ENCODE assay signal across 11 cellular contexts in the genomic region with DNA sequence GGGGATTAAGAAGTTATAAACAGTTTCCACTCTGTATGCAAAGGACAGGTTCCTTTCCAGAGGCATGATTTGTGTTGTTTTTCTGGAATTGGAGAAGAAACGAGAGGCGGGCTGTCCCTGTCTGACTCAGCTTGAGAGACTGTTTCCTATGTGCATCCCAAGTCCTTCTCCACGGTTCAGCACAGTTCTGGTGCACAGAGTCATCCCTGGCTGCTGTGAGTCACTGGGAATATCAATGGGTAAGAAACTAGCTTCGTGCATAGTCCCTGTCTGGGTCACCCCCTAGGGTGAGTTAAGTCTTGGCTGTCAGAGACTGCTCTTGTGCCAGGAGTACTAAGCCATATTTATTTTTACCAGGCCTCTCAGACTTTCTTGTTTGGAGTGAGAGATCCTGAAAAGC. TPM values are rescaled to one million over a fixed set of nuclear protein-coding genes. Genes with fewer than 3 reads are reported as not detected.
DNase-seq lines count a peak whose midpoint lies in the region; ATAC-seq, FAIRE-seq and TF ChIP-seq lines count a peak whose summit lies in the region.
"Had no signal": no experiment of that assay in that cellular context is flagged by ENCODE, and none has a peak within 500 bp of the region (broad histone marks: within the 10 kb centered on the region; RNA-seq: fewer than 3 reads in every experiment).

No MANE protein-coding gene starts in this region.

- no peak overlapping the region for H3K4me3 ChIP-seq in breast epithelium
- H3K4me3 ChIP-seq in keratinocyte (ENCODE audit: control insufficient read depth in 2 of 3, extremely low read depth in 1 of 3, insufficient read depth in 2 of 3, low read depth in 1 of 3, low read length in 3 of 3) = no peak overlapping the region
- no peak overlapping the region for H3K4me3 ChIP-seq in stomach
- H3K4me3 ChIP-seq: tibial nerve had no signal

- intact Hi-C loops in breast epithelium (cut with DNase I; ENCODE audit: low total_unique reads) (no loop called here), stomach (cut with DNase I; ENCODE audit: low total_unique reads) (no loop called here)

- H3K36me3 ChIP-seq in breast epithelium (no peaks in the 10 kb centered on the region), keratinocyte (ENCODE audit: control insufficient read depth in 2 of 2, extremely low read depth in 1 of 2, insufficient read depth in 2 of 2, low read length in 2 of 2) (no peaks in the 10 kb centered on the region), stomach (no peaks in the 10 kb centered on the region)
- H3K36me3 ChIP-seq: tibial nerve had no signal

- WGBS in stomach, 5 donors = 42 to 64% (median 64%) methylated on average over 4 of the region's 4 CpGs

- no peak for ATAC-seq in stimulated activated effector memory CD8-positive, alpha-beta T cell treated with anti-CD3 and anti-CD28 coated beads, Interleukin-12 subunit alpha, Interleukin-12 subunit beta, amount 100 ng/mL, for 72 hours
- no peak for ATAC-seq in stimulated activated naive B cell treated with anti-CD40 and anti-IgM and Interleukin-4, amounts not matched to agents 10 μg/mL and 1 μg/mL and 100 μg/mL, for 72 hours (replicated peaks)

- H3K9me3 ChIP-seq in breast epithelium (no peaks in the 10 kb centered on the region), keratinocyte (ENCODE audit: control insufficient read depth, low read depth, low read length) (no peaks in the 10 kb centered on the region), stomach (no peaks in the 10 kb centered on the region)
- H3K9me3 ChIP-seq: tibial nerve had no signal

- H3K79me2 ChIP-seq in keratinocyte (ENCODE audit: control insufficient read depth, insufficient read depth, low read length) = no peaks in the 10 kb centered on the region

- H3K9me1 ChIP-seq in keratinocyte (ENCODE audit: control insufficient read depth, extremely low read depth, insufficient read depth, low read length) = no peaks in the 10 kb centered on the region

- H3K4me1 ChIP-seq in breast epithelium = no peaks in the 10 kb centered on the region
- peaks cover 33% of the 10 kb centered on the region for H3K4me1 ChIP-seq in keratinocyte (ENCODE audit: control insufficient read depth, extremely low read depth, insufficient read depth, low read length)
- peaks cover 22 to 50% (median 39%) of the 10 kb centered on the region in 4 donors for H3K4me1 ChIP-seq in stomach

- no peak for TF ChIP-seq CTCF in breast epithelium (IDR thresholded peaks at IDR 0.05)
- TF ChIP-seq CTCF in keratinocyte (optimal IDR thresholded peaks at IDR 0.05 in 1 of 3, IDR thresholded peaks at IDR 0.05 in 1 of 3, conservative IDR thresholded peaks at IDR 0.05 in 1 of 3; ENCODE audit: extremely low read depth in 1 of 3, insufficient read depth in 2 of 3, low read length in 3 of 3) = no peak
- no peak for TF ChIP-seq CTCF in stomach (IDR thresholded peaks at IDR 0.05)

- H3K27ac Mint-ChIP-seq in stimulated activated effector memory CD8-positive, alpha-beta T cell treated with anti-CD3 and anti-CD28 coated beads, Interleukin-12 subunit alpha, Interleukin-12 subunit beta, amount 100 ng/mL, for 72 hours = no peak overlapping the region
- H3K27ac Mint-ChIP-seq in stimulated activated naive B cell treated with anti-CD40 and anti-IgM and Interleukin-4, amounts not matched to agents 10 μg/mL and 1 μg/mL and 100 μg/mL, for 72 hours = no peak overlapping the region
- H3K27ac Mint-ChIP-seq: dendritic cell treated with granulocyte-macrophage colony-stimulating factor and Interleukin-4, amounts not matched to agents 40 ng/mL and 50 ng/mL, for 4 days had no signal

- FAIRE-seq in H54 (lab: Jason Lieb, UNC) (peak; percentile 97), keratinocyte (lab: Jason Lieb, UNC) (peak; percentile 91)

- H3K9me3 Mint-ChIP-seq in stimulated activated effector memory CD8-positive, alpha-beta T cell treated with anti-CD3 and anti-CD28 coated beads, Interleukin-12 subunit alpha, Interleukin-12 subunit beta, amount 100 ng/mL, for 72 hours = no peaks in the 10 kb centered on the region
- no peaks in the 10 kb centered on the region for H3K9me3 Mint-ChIP-seq in stimulated activated naive B cell treated with anti-CD40 and anti-IgM and Interleukin-4, amounts not matched to agents 10 μg/mL and 1 μg/mL and 100 μg/mL, for 72 hours
- H3K9me3 Mint-ChIP-seq: dendritic cell treated with granulocyte-macrophage colony-stimulating factor and Interleukin-4, amounts not matched to agents 40 ng/mL and 50 ng/mL, for 4 days had no signal

- H3K27me3 ChIP-seq in breast epithelium = no peaks in the 10 kb centered on the region
- no peaks in the 10 kb centered on the region for H3K27me3 ChIP-seq in keratinocyte (ENCODE audit: control insufficient read depth, extremely low read depth, insufficient read depth, low read length)
- peaks cover 0 to 38% (median 8%) of the 10 kb centered on the region in 3 donors for H3K27me3 ChIP-seq in stomach

- no peak overlapping the region for H3K4me3 Mint-ChIP-seq in stimulated activated effector memory CD8-positive, alpha-beta T cell treated with anti-CD3 and anti-CD28 coated beads, Interleukin-12 subunit alpha, Interleukin-12 subunit beta, amount 100 ng/mL, for 72 hours
- H3K4me3 Mint-ChIP-seq in stimulated activated naive B cell treated with anti-CD40 and anti-IgM and Interleukin-4, amounts not matched to agents 10 μg/mL and 1 μg/mL and 100 μg/mL, for 72 hours = no peak overlapping the region
- H3K4me3 Mint-ChIP-seq: dendritic cell treated with granulocyte-macrophage colony-stimulating factor and Interleukin-4, amounts not matched to agents 40 ng/mL and 50 ng/mL, for 4 days had no signal

- DNase-seq in H54 (ENCODE audit: insufficient read length, low spot score) (peak; percentile 99), breast epithelium (ENCODE audit: low spot score in 2 of 2) (no peak), keratinocyte (ENCODE audit: low read depth, low spot score) (peak; percentile 71), stomach (no peak), SW480 (ENCODE audit: low spot score) (no peak)
- no peak for DNase-seq in stimulated activated CD8-positive, alpha-beta memory T cell treated with anti-CD3 and anti-CD28 coated beads, Interleukin-4, amount 100 ng/mL, for 48 hours
- no peak for DNase-seq in stimulated activated effector memory CD8-positive, alpha-beta T cell treated with anti-CD3 and anti-CD28 coated beads, Interleukin-12 subunit alpha, Interleukin-12 subunit beta, amount 100 ng/mL, for 72 hours (ENCODE audit: low spot score in 2 of 2)
- no peak for DNase-seq in stimulated activated naive B cell treated with anti-CD40 and anti-IgM and Interleukin-4, amounts not matched to agents 10 μg/mL and 1 μg/mL and 100 μg/mL, for 72 hours
- DNase-seq: activated CD4-positive, CD25-positive, alpha-beta regulatory T cell had no signal

- H3K4me1 Mint-ChIP-seq in stimulated activated effector memory CD8-positive, alpha-beta T cell treated with anti-CD3 and anti-CD28 coated beads, Interleukin-12 subunit alpha, Interleukin-12 subunit beta, amount 100 ng/mL, for 72 hours = peaks cover 25% of the 10 kb centered on the region
- H3K4me1 Mint-ChIP-seq in stimulated activated naive B cell treated with anti-CD40 and anti-IgM and Interleukin-4, amounts not matched to agents 10 μg/mL and 1 μg/mL and 100 μg/mL, for 72 hours = peaks cover 21 to 36% of the 10 kb centered on the region in 2 donors

- H2AFZ ChIP-seq in keratinocyte (ENCODE audit: control insufficient read depth, low read length) = no peak overlapping the region

- dilution Hi-C loops in keratinocyte (cut with MboI; ENCODE audit: extremely low pct_ligation_motif_present, low sequenced_read_pairs) = no loop called here

- TF ChIP-seq POLR2A in H54 (IDR thresholded peaks at IDR 0.05; ENCODE audit: low read depth, low read length) = no peak
- TF ChIP-seq POLR2A in breast epithelium (IDR thresholded peaks at IDR 0.05) = no peak
- TF ChIP-seq POLR2A in stomach (IDR thresholded peaks at IDR 0.05) = no peak

- H3K27me3 Mint-ChIP-seq in stimulated activated naive B cell treated with anti-CD40 and anti-IgM and Interleukin-4, amounts not matched to agents 10 μg/mL and 1 μg/mL and 100 μg/mL, for 72 hours = peaks cover 26 to 37% of the 10 kb centered on the region in 2 donors

- no peaks in the 10 kb centered on the region for H4K20me1 ChIP-seq in keratinocyte (ENCODE audit: control insufficient read depth, extremely low read depth, insufficient read depth, low read length)

- no peak overlapping the region for H3K4me2 ChIP-seq in keratinocyte (ENCODE audit: control insufficient read depth, extremely low read depth, insufficient read depth, low read depth, low read length)

- no peak for TF ChIP-seq EP300 in stomach (IDR thresholded peaks at IDR 0.05)

- H3K27ac ChIP-seq in breast epithelium (peak overlapping the region; percentile 46 to 48), keratinocyte (ENCODE audit: control insufficient read depth, insufficient read depth, low read length) (peak overlapping the region; percentile 32), stomach (peak overlapping the region in 4 of 5 donors; percentile 45 to 81 (median 74))

- no peaks in the 10 kb centered on the region for H3K36me3 Mint-ChIP-seq in stimulated activated effector memory CD8-positive, alpha-beta T cell treated with anti-CD3 and anti-CD28 coated beads, Interleukin-12 subunit alpha, Interleukin-12 subunit beta, amount 100 ng/mL, for 72 hours
- H3K36me3 Mint-ChIP-seq in stimulated activated naive B cell treated with anti-CD40 and anti-IgM and Interleukin-4, amounts not matched to agents 10 μg/mL and 1 μg/mL and 100 μg/mL, for 72 hours = no peaks in the 10 kb centered on the region

- no peak overlapping the region for H3K9ac ChIP-seq in keratinocyte (ENCODE audit: control insufficient read depth, extremely low read depth, insufficient read depth, low read length)

RNA-seq across cellular contexts. Expression of gene LRP4, which starts 2.4 kb away (rescaled TPM):
- 1 to 10 TPM; 5.2 to 7.5 (median 6.4) TPM for total RNA-seq in breast epithelium
- polyA plus RNA-seq in keratinocyte = 2.3 to 5.2 TPM (median 3.4 TPM) in 3 replicates
- 3.4 TPM for polyA plus RNA-seq in keratinocyte (2011; ENCODE audit: low read depth)
- 1.6 and 1.8 TPM in 2 replicates for polyA plus RNA-seq in keratinocyte (2011; cell fraction: cytosol; rRNA removed)
- 12.4 and 13.2 TPM in 2 replicates for polyA plus RNA-seq in keratinocyte (2011; cell fraction: nucleus; rRNA removed)
- polyA plus RNA-seq in keratinocyte (2012; ENCODE audit: low replicate concordance) = 4.5 and 5.6 TPM in 2 replicates
- 9.4 to 19.5 TPM (median 12.3 TPM) in 3 replicates for polyA minus RNA-seq in keratinocyte
- polyA minus RNA-seq in keratinocyte (2011; cell fraction: cytosol; rRNA and poly(A)+ RNA removed) = 11.3 TPM
- polyA minus RNA-seq in keratinocyte (2011; cell fraction: nucleus; rRNA and poly(A)+ RNA removed) = 11.1 and 16.4 TPM in 2 replicates
- total RNA-seq in stomach = 10 to 100 TPM in 4 of 5 donors, 1 to 10 TPM in 1; 2.0 to 29.2 (median 16.5) TPM
- polyA plus RNA-seq in stomach = 1 to 10 TPM; 2.1 to 3.1 (median 2.9) TPM

RNA-seq across cellular contexts. Expression of gene CSTPP1, which starts 15.9 kb away (rescaled TPM):
- total RNA-seq in breast epithelium = 10 to 100 TPM; 13.4 to 43.6 (median 30.5) TPM
- polyA plus RNA-seq in keratinocyte = 17.8 to 33.4 TPM (median 20.0 TPM) in 3 replicates
- 2.8 TPM for polyA plus RNA-seq in keratinocyte (2011; ENCODE audit: low read depth)
- 21.5 and 28.0 TPM in 2 replicates for polyA plus RNA-seq in keratinocyte (2011; cell fraction: cytosol; rRNA removed)
- 28.5 and 32.7 TPM in 2 replicates for polyA plus RNA-seq in keratinocyte (2011; cell fraction: nucleus; rRNA removed)
- polyA plus RNA-seq in keratinocyte (2012; ENCODE audit: low replicate concordance) = 18.9 and 24.5 TPM in 2 replicates
- 26.7 to 34.2 TPM (median 26.8 TPM) in 3 replicates for polyA minus RNA-seq in keratinocyte
- 32.2 TPM for polyA minus RNA-seq in keratinocyte (2011; cell fraction: cytosol; rRNA and poly(A)+ RNA removed)
- polyA minus RNA-seq in keratinocyte (2011; cell fraction: nucleus; rRNA and poly(A)+ RNA removed) = 25.5 and 40.1 TPM in 2 replicates
- total RNA-seq in stomach = 100 to 1,000 TPM in 1 of 5 donors, 10 to 100 TPM in 4; 32.7 to 146 (median 46.6) TPM
- 10 to 100 TPM; 16.4 to 26.0 (median 20.5) TPM for polyA plus RNA-seq in stomach

Comparison
In these comparisons a context has a peak if more than half of its experiments do, and no peak if none do; other contexts are left out.
1. DNase-seq: peak in H54 (single experiment) and keratinocyte (single experiment); none in breast epithelium (0 of 2), stomach (single experiment), stimulated activated CD8-positive, alpha-beta memory T cell treated with anti-CD3 and anti-CD28 coated beads, Interleukin-4, amount 100 ng/mL, for 48 hours (single experiment), SW480 (single experiment), stimulated activated effector memory CD8-positive, alpha-beta T cell treated with anti-CD3 and anti-CD28 coated beads, Interleukin-12 subunit alpha, Interleukin-12 subunit beta, amount 100 ng/mL, for 72 hours (0 of 2) and stimulated activated naive B cell treated with anti-CD40 and anti-IgM and Interleukin-4, amounts not matched to agents 10 μg/mL and 1 μg/mL and 100 μg/mL, for 72 hours (single experiment).
2. Peak in every context shown above with its lines, with median percentiles within 50 percentile points of each other: H3K27ac ChIP-seq.